ENCODE assay signal across 8 cellular contexts in genomic region chr1:66371233-66372005, GRCh38.
DNase-seq lines count a peak whose midpoint lies in the region; ATAC-seq lines count a peak whose summit lies in the region.

No MANE protein-coding gene starts in this region.

- H3K9me3 ChIP-seq in trophoblast cell (ENCODE audit: insufficient read depth, low read depth, low read length): peaks cover 1% of the 10 kb centered on the region

- H2AFZ ChIP-seq in trophoblast cell (ENCODE audit: insufficient read depth, low read length, poor library complexity): no peak overlapping the region

- no CpG with 5 or more reads among the region's 7 CpGs for WGBS in trophoblast cell (ENCODE audit: extremely low coverage, insufficient coverage, insufficient read length)

- peak; percentile 19 for ATAC-seq in GM18870 (IDR thresholded peaks at IDR 0.05; ENCODE audit: unreplicated experiment)
- peak; percentile 31 for ATAC-seq in HG03378 (IDR thresholded peaks at IDR 0.05; ENCODE audit: unreplicated experiment)
- ATAC-seq in GM19324 (IDR thresholded peaks at IDR 0.05; ENCODE audit: low FRiP score, unreplicated experiment): no peak

- no peak overlapping the region for H3K14ac ChIP-seq in trophoblast cell (ENCODE audit: low read length)

- H3K79me1 ChIP-seq in trophoblast cell (ENCODE audit: low read length): peaks cover 3% of the 10 kb centered on the region

- H2BK5ac ChIP-seq in trophoblast cell (ENCODE audit: low read depth, low read length, poor library complexity): no peak overlapping the region

- DNase-seq in caudate nucleus (lab: John Stamatoyannopoulos, UW): peak in 1 of 61 donors; percentile 19
- peak; percentile 70 to 90 for DNase-seq in trophoblast cell
- DNase-seq in NCI-H2227 (lab: John Stamatoyannopoulos, UW; ENCODE audit: unreplicated experiment): no peak
- DNase-seq in NCI-H446 (lab: John Stamatoyannopoulos, UW): no peak
- no peak for DNase-seq in effector CD8-positive, alpha-beta T cell (lab: John Stamatoyannopoulos, UW)

- H3K27me3 ChIP-seq in trophoblast cell (ENCODE audit: insufficient read depth, low read length): no peaks in the 10 kb centered on the region

- no peak overlapping the region for H2BK120ac ChIP-seq in trophoblast cell (ENCODE audit: insufficient read depth, low read length, poor library complexity)

- no peaks in the 10 kb centered on the region for H3K79me2 ChIP-seq in trophoblast cell (ENCODE audit: control insufficient read depth, insufficient read depth, low read length, poor library complexity)

- H4K91ac ChIP-seq in trophoblast cell (ENCODE audit: low read depth, low read length): no peak overlapping the region

- H3K4me3 ChIP-seq in trophoblast cell (ENCODE audit: low read depth, low read length): no peak overlapping the region

- peak overlapping the region; percentile 67 for H3K27ac ChIP-seq in caudate nucleus (ENCODE audit: low read depth, low read length)
- H3K27ac ChIP-seq in trophoblast cell (ENCODE audit: low read depth, low read length): peak overlapping the region; percentile 77

- no peak overlapping the region for H2BK12ac ChIP-seq in trophoblast cell (ENCODE audit: low read length)

- no peak overlapping the region for H4K8ac ChIP-seq in trophoblast cell (ENCODE audit: low read depth, low read length)

- H3K18ac ChIP-seq in trophoblast cell (ENCODE audit: low read length): no peak overlapping the region

- H4K12ac ChIP-seq in trophoblast cell (ENCODE audit: low read depth, low read length): no peak overlapping the region

- H3K9ac ChIP-seq in trophoblast cell (ENCODE audit: low read length): no peak overlapping the region

- no peaks in the 10 kb centered on the region for H3K36me3 ChIP-seq in trophoblast cell (ENCODE audit: control insufficient read depth in 1 of 2, insufficient read depth in 2 of 2, low read length in 2 of 2)

- peak overlapping the region; percentile 3 for H3K4me2 ChIP-seq in trophoblast cell (ENCODE audit: low read length)

- H2AK5ac ChIP-seq in trophoblast cell (ENCODE audit: low read length): no peak overlapping the region

- H3K23ac ChIP-seq in trophoblast cell (ENCODE audit: low read length): no peak overlapping the region

- peaks cover 0 to 7% of the 10 kb centered on the region in 2 experiments for H3K4me1 ChIP-seq in trophoblast cell (ENCODE audit: control insufficient read depth in 1 of 2, insufficient read depth in 2 of 2, low read length in 2 of 2)

- H3K4ac ChIP-seq in trophoblast cell (ENCODE audit: low read depth, low read length): no peak overlapping the region

Comparison
In these comparisons a context has a peak if more than half of its experiments do, and no peak if none do; other contexts are left out.
1. DNase-seq: peak in trophoblast cell (2 of 2); none in NCI-H2227 (single experiment), NCI-H446 (0 of 2) and effector CD8-positive, alpha-beta T cell (single experiment).